1 cellular context compared by ENCODE assay signal in the genomic region with DNA sequence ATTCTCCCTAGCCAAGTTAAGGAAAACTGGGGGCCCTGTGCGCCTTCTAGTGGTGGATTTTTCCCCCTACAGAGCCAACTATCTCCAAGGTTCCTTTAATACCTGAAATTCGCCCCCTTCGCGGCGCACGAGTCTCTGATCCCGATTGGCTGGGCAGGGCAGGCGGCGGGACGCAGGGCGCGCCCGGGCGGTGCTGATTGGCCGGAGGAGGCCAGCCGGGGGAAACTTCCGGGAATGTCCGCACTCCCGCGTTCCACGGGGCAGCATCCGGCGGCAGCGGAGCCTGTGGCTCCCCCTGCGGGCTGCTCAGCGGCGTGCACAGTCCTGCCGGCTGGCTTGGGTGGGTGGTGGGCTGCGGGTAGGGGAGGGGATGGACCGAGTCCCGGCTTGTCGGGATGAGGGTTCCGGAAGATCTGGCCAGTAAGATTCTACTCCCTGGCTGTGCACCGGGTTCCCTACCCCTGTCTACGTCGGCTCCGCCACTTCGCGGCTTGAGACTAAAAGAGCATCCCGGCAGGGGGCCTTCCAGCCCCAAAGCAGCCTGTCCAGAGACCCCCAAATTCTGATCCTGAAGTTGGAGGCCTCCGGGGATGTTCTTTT.
TF ChIP-seq lines count a peak whose summit lies in the region.

Gene NABP2, plus strand, starts transcription at position 241 of the 600 bp plus-strand sequence. CDS start 515 bp downstream, outside the sequence.

TF ChIP-seq in WTC11, 78 proteins besides CTCF, POLR2A, EP300 and RAD21 (continued from another document):
- peak; percentile 33; the same call in 1 of the 2 replicates for TF ChIP-seq ARID4B (CRISPR knock-in tag; IDR thresholded peaks at IDR 0.05; ENCODE audit: borderline replicate concordance)
- TF ChIP-seq GABPB1 (CRISPR knock-in tag; IDR thresholded peaks at IDR 0.05) = peak; percentile 80
- no peak for TF ChIP-seq NR3C1 (CRISPR knock-in tag; conservative IDR thresholded peaks at IDR 0.05; ENCODE audit: low read depth)
